13 cellular contexts compared by ENCODE assay signal in the genomic region with DNA sequence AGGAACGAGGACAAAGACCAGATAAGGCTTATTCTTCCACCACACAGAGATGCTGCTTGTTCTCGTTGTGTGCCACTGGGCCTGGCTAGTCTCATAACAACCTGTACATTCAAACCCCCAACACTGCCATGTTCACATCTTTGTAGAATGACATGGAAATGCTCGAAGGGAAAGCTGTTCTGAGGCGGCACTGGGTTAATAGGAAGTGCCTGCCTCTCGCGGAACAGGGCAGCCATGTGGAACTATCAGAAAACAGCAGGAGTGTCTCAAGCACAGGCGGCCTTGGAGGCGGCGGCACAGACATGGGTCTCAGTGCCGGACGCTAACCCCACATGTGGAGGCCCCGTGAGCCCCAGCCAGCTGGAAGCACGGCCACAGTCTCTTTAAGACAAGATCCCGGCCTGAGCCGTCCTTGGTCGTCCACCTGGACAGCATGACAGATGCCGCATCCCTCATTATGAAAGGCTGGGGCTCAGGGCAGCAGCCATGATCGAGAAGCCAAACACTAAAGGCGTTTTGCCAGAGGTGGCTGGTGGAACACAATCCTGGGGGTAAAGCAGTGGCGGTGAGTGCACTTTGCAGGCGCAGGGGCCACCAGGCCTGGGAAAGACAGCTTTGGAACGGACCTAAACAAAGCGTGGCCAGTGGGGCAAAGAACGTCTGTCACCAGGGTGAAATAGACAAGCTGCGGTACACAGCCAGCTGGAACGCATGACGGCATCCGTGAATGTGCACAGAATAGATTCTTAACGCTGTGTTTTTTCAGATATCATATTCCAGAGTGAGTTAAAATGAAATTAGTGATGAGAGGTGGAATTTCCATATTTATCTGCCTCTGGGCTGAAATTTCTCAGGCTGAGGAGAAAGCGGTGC.
A peak's percentile ranks its signal among the peaks of the same experiment; 100 is the strongest.
DNase-seq lines count a peak whose midpoint lies in the region; TF ChIP-seq lines count a peak whose summit lies in the region.
"Had no signal": no experiment of that assay in that cellular context is flagged by ENCODE, and none has a peak within 500 bp of the region (broad histone marks: within the 10 kb centered on the region; RNA-seq: fewer than 3 reads in every experiment).

No MANE protein-coding gene starts in this region.

- no peaks in the 10 kb centered on the region for H3K36me3 ChIP-seq in vagina
- H3K36me3 ChIP-seq: ovary had no signal

- H3K9me3 ChIP-seq in vagina: no peaks in the 10 kb centered on the region
- H3K9me3 ChIP-seq: ovary had no signal

- peak; percentile 38 for DNase-seq in activated CD8-positive, alpha-beta memory T cell treated with anti-CD3 and anti-CD28 coated beads for 24 hours
- DNase-seq in activated CD8-positive, alpha-beta memory T cell treated with anti-CD3 and anti-CD28 coated beads, Interleukin-2, amount 50 U/mL, for 4 hours: no peak
- DNase-seq in fibroblast of gingiva (ENCODE audit: low read depth) (peak; percentile 21), neural crest cell (ENCODE audit: low read depth, low spot score) (no peak), vagina (ENCODE audit: extremely low spot score in 2 of 2) (no peak), mesenteric fat pad (ENCODE audit: low spot score) (no peak)
- DNase-seq in activated CD4-positive, CD25-positive, alpha-beta regulatory T cell treated with anti-CD3 and anti-CD28 coated beads, Interleukin-2, amount 50 U/mL, for 72 hours: no peak
- DNase-seq in activated naive CD4-positive, alpha-beta T cell treated with anti-CD3 and anti-CD28 coated beads for 36 hours: no peak
- DNase-seq: activated T-cell treated with anti-CD3 and anti-CD28 coated beads, Interleukin-2, amount 50 U/mL, for 1 hour; dermis blood vessel endothelial cell had no signal

- intact Hi-C loops in vagina (cut with DNase I): no loop called here
- intact Hi-C loops in activated naive CD4-positive, alpha-beta T cell treated with anti-CD3 and anti-CD28 coated beads for 36 hours (cut with micrococcal nuclease): no loop called here

- peaks cover 6% of the 10 kb centered on the region for H3K36me3 Mint-ChIP-seq in neural crest cell (ENCODE audit: low read depth)
- peaks cover 1% of the 10 kb centered on the region for H3K36me3 Mint-ChIP-seq in activated naive CD4-positive, alpha-beta T cell treated with anti-CD3 and anti-CD28 coated beads for 36 hours (ENCODE audit: low read depth)

- H3K27me3 Mint-ChIP-seq in neural crest cell (ENCODE audit: low read depth): no peaks in the 10 kb centered on the region
- no peaks in the 10 kb centered on the region for H3K27me3 Mint-ChIP-seq in activated naive CD4-positive, alpha-beta T cell treated with anti-CD3 and anti-CD28 coated beads for 36 hours (ENCODE audit: low read depth)

- peak overlapping the region in 1 of 2 donors; percentile 16 for H3K4me3 ChIP-seq in vagina
- H3K4me3 ChIP-seq: GM12878, ovary had no signal

- peaks cover 45% of the 10 kb centered on the region for H3K4me1 ChIP-seq in vagina

- peak overlapping the region; percentile 79 for H3K27ac Mint-ChIP-seq in neural crest cell (ENCODE audit: unreplicated experiment)
- no peak overlapping the region for H3K27ac Mint-ChIP-seq in activated naive CD4-positive, alpha-beta T cell treated with anti-CD3 and anti-CD28 coated beads for 36 hours

- no peak for TF ChIP-seq POLR2A in vagina (IDR thresholded peaks at IDR 0.05)

- CTCF ChIA-PET in activated naive CD4-positive, alpha-beta T cell treated with anti-CD3 and anti-CD28 coated beads for 36 hours (lab: Charles Lee): no interaction called here

- peak overlapping the region; percentile 17 for H3K27ac ChIP-seq in vagina
- H3K27ac ChIP-seq: KMS-11 had no signal

- TF ChIP-seq CTCF in neural crest cell (conservative IDR thresholded peaks at IDR 0.05): no peak
- no peak for TF ChIP-seq CTCF in vagina (IDR thresholded peaks at IDR 0.05)

- peaks cover 46% of the 10 kb centered on the region for H3K4me1 Mint-ChIP-seq in neural crest cell
- peaks cover 59% of the 10 kb centered on the region for H3K4me1 Mint-ChIP-seq in activated naive CD4-positive, alpha-beta T cell treated with anti-CD3 and anti-CD28 coated beads for 36 hours (ENCODE audit: low read depth)

- peaks cover 2% of the 10 kb centered on the region for H3K9me3 Mint-ChIP-seq in neural crest cell
- no peaks in the 10 kb centered on the region for H3K9me3 Mint-ChIP-seq in activated naive CD4-positive, alpha-beta T cell treated with anti-CD3 and anti-CD28 coated beads for 36 hours

- no peaks in the 10 kb centered on the region for H3K27me3 ChIP-seq in vagina
- H3K27me3 ChIP-seq: ovary had no signal

- H3K4me3 Mint-ChIP-seq in neural crest cell: peak overlapping the region; percentile 12
- H3K4me3 Mint-ChIP-seq in activated naive CD4-positive, alpha-beta T cell treated with anti-CD3 and anti-CD28 coated beads for 36 hours: no peak overlapping the region

Comparison
In these comparisons a context has a peak if more than half of its experiments do, and no peak if none do; other contexts are left out.
1. DNase-seq: peak in activated CD8-positive, alpha-beta memory T cell treated with anti-CD3 and anti-CD28 coated beads for 24 hours (single experiment) and fibroblast of gingiva (single experiment); none in activated CD8-positive, alpha-beta memory T cell treated with anti-CD3 and anti-CD28 coated beads, Interleukin-2, amount 50 U/mL, for 4 hours (single experiment), neural crest cell (single experiment), vagina (0 of 2), mesenteric fat pad (single experiment), activated CD4-positive, CD25-positive, alpha-beta regulatory T cell treated with anti-CD3 and anti-CD28 coated beads, Interleukin-2, amount 50 U/mL, for 72 hours (single experiment) and activated naive CD4-positive, alpha-beta T cell treated with anti-CD3 and anti-CD28 coated beads for 36 hours (single experiment).